In the genomic region with DNA sequence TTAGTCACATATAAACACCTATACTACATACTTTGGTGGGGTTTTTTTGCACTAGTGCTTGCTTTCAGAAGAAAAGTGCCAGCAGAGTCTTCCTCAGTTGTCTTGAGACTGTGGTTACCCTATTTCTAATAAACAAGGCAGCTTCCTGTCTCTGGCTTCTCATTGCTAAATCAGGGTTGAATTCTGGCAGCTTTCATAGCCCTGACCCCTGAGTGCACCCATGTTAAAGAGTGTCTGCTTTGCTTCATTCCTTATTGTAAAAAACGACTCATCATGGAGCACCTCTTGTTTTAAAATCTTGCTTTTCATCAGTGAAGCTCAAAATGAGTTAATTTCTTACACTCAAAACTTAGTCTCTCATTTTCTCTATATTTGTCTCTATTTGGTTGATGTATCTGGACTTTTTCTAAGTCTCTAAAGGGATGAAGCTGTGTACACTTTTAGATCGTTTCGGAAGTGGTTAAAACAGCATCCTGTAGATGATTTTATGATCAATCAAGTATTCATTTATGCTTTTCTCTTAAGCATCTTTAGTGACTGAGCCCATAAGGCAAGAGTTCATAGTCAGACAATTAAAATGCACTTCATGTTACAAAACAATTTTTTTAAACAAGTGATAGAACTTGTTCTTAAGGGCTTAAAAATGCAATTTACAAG, we compare ENCODE assay signal across 8 cellular contexts.
DNase-seq lines count a peak whose midpoint lies in the region; ATAC-seq and TF ChIP-seq lines count a peak whose summit lies in the region.

No MANE protein-coding gene starts in this region.

- H3K36me3 Mint-ChIP-seq in CD4-positive, alpha-beta T cell (ENCODE audit: low read depth), result peaks cover 20% of the 10 kb centered on the region
- H3K36me3 Mint-ChIP-seq in nephron (ENCODE audit: low read depth), result peaks cover 22% of the 10 kb centered on the region

- CTCF ChIA-PET in CD4-positive, alpha-beta T cell (lab: Charles Lee), result interaction anchor here (1.0 to 1.6 kb wide), 3 partner anchors 13 to 1158 kb away, joined by 3 to 7 read pairs (median 5); no protein-coding TSS in a partner anchor

- H3K4me1 Mint-ChIP-seq in CD4-positive, alpha-beta T cell (ENCODE audit: low read depth), result peaks cover 89% of the 10 kb centered on the region
- H3K4me1 Mint-ChIP-seq in nephron, result peaks cover 49% of the 10 kb centered on the region

- intact Hi-C loops in CD4-positive, alpha-beta T cell (cut with DNase I, micrococcal nuclease), result loop anchor here in 1 of 2 experiments (1.0 to 5.0 kb wide), 4 partner anchors 35 to 77 kb away; no protein-coding TSS in a partner anchor
- intact Hi-C loops in head of caudate nucleus (cut with DNase I), result no loop called here

- peak overlapping the region; percentile 48 for H3K27ac ChIP-seq in CD4-positive, alpha-beta T cell (ENCODE audit: low read depth, low read length)

- in situ Hi-C loops in astrocyte of the spinal cord (cut with HindIII; ENCODE audit: low sequenced_read_pairs), result no loop called here

- H3K9me3 Mint-ChIP-seq in CD4-positive, alpha-beta T cell, result no peaks in the 10 kb centered on the region
- H3K9me3 Mint-ChIP-seq in nephron, result peaks cover 12% of the 10 kb centered on the region

- ATAC-seq in CD4-positive, alpha-beta T cell (ENCODE audit: poor library complexity), result peak; percentile 85
- ATAC-seq in GM19372 (IDR thresholded peaks at IDR 0.05; ENCODE audit: low read depth, unreplicated experiment) (peak; percentile 74), HG03432 (IDR thresholded peaks at IDR 0.05; ENCODE audit: unreplicated experiment) (peak; percentile 86)

- DNase-seq in CD4-positive, alpha-beta T cell, result no peak
- DNase-seq in astrocyte of the spinal cord (ENCODE audit: low read depth, low spot score), result peak; percentile 47
- no peak for DNase-seq in SIG-M5 treated with dmso at 0.1 percent for 504 hours (lab: John Stamatoyannopoulos, UW; ENCODE audit: unreplicated experiment)
- no peak for DNase-seq in head of caudate nucleus
- DNase-seq in iPS-NIHi7 (ENCODE audit: extremely low spot score), result no peak

- TF ChIP-seq CTCF in CD4-positive, alpha-beta T cell (IDR thresholded peaks at IDR 0.05), result no peak
- no peak for TF ChIP-seq CTCF in astrocyte of the spinal cord (IDR thresholded peaks at IDR 0.05; ENCODE audit: low read depth, low read length)
- no peak for TF ChIP-seq CTCF in nephron (IDR thresholded peaks at IDR 0.05; ENCODE audit: unreplicated experiment in 3 of 3)

- no peaks in the 10 kb centered on the region for H3K9me3 ChIP-seq in CD4-positive, alpha-beta T cell (ENCODE audit: control insufficient read depth, low read length)

- H3K4me3 Mint-ChIP-seq in CD4-positive, alpha-beta T cell, result peak overlapping the region; percentile 35
- no peak overlapping the region for H3K4me3 Mint-ChIP-seq in nephron

- POLR2A ChIA-PET in CD4-positive, alpha-beta T cell (lab: Charles Lee), result interaction anchor here (0.6 to 2.6 kb wide), 17 partner anchors 9 to 297 kb away, joined by 3 to 34 read pairs (median 4); partner anchors contain the start of gene KLF12

- H3K27me3 Mint-ChIP-seq in CD4-positive, alpha-beta T cell, result no peaks in the 10 kb centered on the region
- H3K27me3 Mint-ChIP-seq in nephron (ENCODE audit: low read depth), result no peaks in the 10 kb centered on the region

- no peaks in the 10 kb centered on the region for H3K27me3 ChIP-seq in CD4-positive, alpha-beta T cell (ENCODE audit: control insufficient read depth, insufficient read depth, low read length)

- H3K27ac Mint-ChIP-seq in CD4-positive, alpha-beta T cell, result peak overlapping the region; percentile 80
- peak overlapping the region; percentile 92 to 96 (median 94) for H3K27ac Mint-ChIP-seq in nephron

- no peak overlapping the region for H3K4me3 ChIP-seq in astrocyte of the spinal cord (ENCODE audit: low read depth, low read length)
